Comparison of ENCODE assay signal across 20 cellular contexts in the genomic region with DNA sequence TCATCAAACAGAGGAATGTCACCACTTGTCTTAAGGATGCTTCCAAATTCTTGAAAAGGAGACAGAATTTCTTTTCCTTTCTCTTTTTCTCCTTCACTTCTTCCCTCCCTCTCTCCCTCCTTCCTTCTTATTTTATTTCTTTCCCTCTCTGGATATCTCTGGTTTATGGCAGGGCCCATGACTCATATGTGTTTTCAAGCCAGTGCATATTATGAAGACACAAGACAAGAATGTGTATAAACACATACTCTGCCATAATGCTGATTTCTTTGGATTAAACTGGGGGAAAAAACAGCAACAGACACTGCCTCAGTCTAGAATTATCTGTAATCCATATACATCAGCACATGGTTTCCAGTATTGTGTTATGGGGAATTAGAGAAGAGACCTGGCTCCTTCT.
DNase-seq lines count a peak whose midpoint lies in the region; ATAC-seq and TF ChIP-seq lines count a peak whose summit lies in the region.
"Had no signal": no experiment of that assay in that cellular context is flagged by ENCODE, and none has a peak within 500 bp of the region (broad histone marks: within the 10 kb centered on the region; RNA-seq: fewer than 3 reads in every experiment).

No MANE protein-coding gene starts in this region.

- H3K9me3 ChIP-seq in MG63, result no peaks in the 10 kb centered on the region
- H3K9me3 ChIP-seq: BE2C, body of pancreas, esophagus squamous epithelium, pancreas, testis had no signal

- H3K36me3 ChIP-seq in MG63, result no peaks in the 10 kb centered on the region
- H3K36me3 ChIP-seq: BE2C, esophagus squamous epithelium, pancreas had no signal

- TF ChIP-seq CTCF in epithelial cell of esophagus (IDR thresholded peaks at IDR 0.05; ENCODE audit: insufficient read depth, low read depth, low read length, missing control alignments) (no peak), omental fat pad (IDR thresholded peaks at IDR 0.05) (no peak)

- no peaks in the 10 kb centered on the region for H3K27me3 ChIP-seq in MG63
- H3K27me3 ChIP-seq: BE2C, body of pancreas, esophagus squamous epithelium, pancreas, testis had no signal

- DNase-seq in EH (ENCODE audit: low read depth), result peak; percentile 60
- DNase-seq in MG63, result peak; percentile 28
- DNase-seq in epithelial cell of esophagus (ENCODE audit: low read depth), result peak; percentile 14
- DNase-seq in omental fat pad (ENCODE audit: low spot score), result no peak
- no peak for DNase-seq in activated CD8-positive, alpha-beta memory T cell treated with anti-CD3 and anti-CD28 coated beads, Interleukin-2, amount 50 U/mL, for 4 hours
- DNase-seq in occipital lobe (lab: John Stamatoyannopoulos, UW), result no peak
- DNase-seq in GOT3 (lab: John Stamatoyannopoulos, UW), result no peak
- DNase-seq: activated CD4-positive, alpha-beta T cell treated with anti-CD3 and anti-CD28 coated beads for 48 hours; activated naive CD4-positive, alpha-beta T cell; BE2C; body of pancreas; esophagus squamous epithelium; KG1; NCI-H1105; NCI-H748 treated with DMSO at 0.1 percent for 48 hours; pancreas; small intestine; testis had no signal

- H3K4me3 ChIP-seq in MG63 (no peak overlapping the region), epithelial cell of esophagus (ENCODE audit: low read length) (no peak overlapping the region)
- H3K4me3 ChIP-seq: body of pancreas, esophagus squamous epithelium, pancreas, testis had no signal

- ATAC-seq in omental fat pad (ENCODE audit: low FRiP score) (peak; percentile 54), GM21737 (IDR thresholded peaks at IDR 0.05; ENCODE audit: unreplicated experiment) (no peak)
- ATAC-seq: body of pancreas, left lobe of liver, pancreas had no signal

Comparison
In these comparisons a context has a peak if more than half of its experiments do, and no peak if none do; other contexts are left out.
1. DNase-seq: peak in EH (single experiment), MG63 (single experiment) and epithelial cell of esophagus (single experiment); none in omental fat pad (single experiment), activated CD8-positive, alpha-beta memory T cell treated with anti-CD3 and anti-CD28 coated beads, Interleukin-2, amount 50 U/mL, for 4 hours (single experiment), occipital lobe (single experiment) and GOT3 (single experiment).